In the genomic region with DNA sequence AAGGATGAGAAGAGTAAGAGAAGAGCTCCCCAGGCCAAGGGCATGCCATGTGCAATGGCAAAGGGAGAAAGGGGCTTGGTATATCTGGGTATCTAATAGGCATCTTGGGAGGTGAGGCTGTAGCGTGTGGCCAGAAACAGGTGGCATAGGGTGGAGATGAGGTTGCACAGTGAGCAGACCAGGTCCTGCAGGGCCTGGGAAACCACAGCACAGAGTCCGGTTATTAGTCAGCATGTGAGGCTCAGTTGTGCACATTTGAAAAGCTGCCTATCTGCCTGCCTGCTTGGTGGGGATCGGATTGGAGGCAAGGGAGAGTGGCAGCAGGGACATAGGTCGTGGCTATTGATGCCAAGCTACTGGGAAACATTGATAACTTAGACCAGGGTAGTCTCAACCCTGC, we compare ENCODE assay signal across 12 cellular contexts.
DNase-seq lines count a peak whose midpoint lies in the region; ATAC-seq and TF ChIP-seq lines count a peak whose summit lies in the region.
"Had no signal": no experiment of that assay in that cellular context is flagged by ENCODE, and none has a peak within 500 bp of the region (broad histone marks: within the 10 kb centered on the region; RNA-seq: fewer than 3 reads in every experiment).

No MANE protein-coding gene starts in this region.

- ATAC-seq in GM21825 (IDR thresholded peaks at IDR 0.05; ENCODE audit: unreplicated experiment), result peak; percentile 93
- peak; percentile 93 for ATAC-seq in HG03175 (IDR thresholded peaks at IDR 0.05; ENCODE audit: unreplicated experiment)
- ATAC-seq: GM23338 had no signal

- DNase-seq in Kasumi-1 (lab: John Stamatoyannopoulos, UW) (no peak), germinal center (ENCODE audit: low spot score) (no peak), NCI-H1436 (lab: John Stamatoyannopoulos, UW) (no peak), RPMI8226 (no peak)
- DNase-seq: activated CD4-positive, alpha-beta T cell treated with anti-CD3 and anti-CD28 coated beads, Interleukin-2, amount 50 U/mL, for 48 hours; amniotic stem cell; NCI-H69; uterus had no signal

- TF ChIP-seq POLR2A in GM19099 (IDR thresholded peaks at IDR 0.05; ENCODE audit: extremely low read depth, insufficient read length, low read depth), result peak; percentile 35
